ENCODE assay signal across 8 cellular contexts in genomic region chr19:18021121-18021755, GRCh38. TPM values are rescaled to one million over a fixed set of nuclear protein-coding genes. Genes with fewer than 3 reads are reported as not detected.
DNase-seq lines count a peak whose midpoint lies in the region; ATAC-seq and TF ChIP-seq lines count a peak whose summit lies in the region.

No MANE protein-coding gene starts in this region.

- no peaks in the 10 kb centered on the region for H3K27me3 ChIP-seq in neuronal stem cell (ENCODE audit: control insufficient read depth in 3 of 3, insufficient read depth in 3 of 3, low read depth in 1 of 3, low read length in 3 of 3)

- no peak overlapping the region for H4K91ac ChIP-seq in neuronal stem cell (ENCODE audit: low read depth, low read length, poor library complexity)

- TF ChIP-seq CTCF in epithelial cell of proximal tubule (conservative IDR thresholded peaks at IDR 0.05; ENCODE audit: low read depth, low read length), result no peak

- no CpG with 5 or more reads among the region's 21 CpGs for WGBS in neuronal stem cell (ENCODE audit: extremely low coverage in 2 of 2, insufficient read length in 2 of 2, insufficient replicate concordance in 1 of 2), 2 donors
- WGBS in urinary bladder, result 41% methylated on average over 21 of the region's 21 CpGs

- peak overlapping the region; percentile 31 for H3K18ac ChIP-seq in neuronal stem cell (ENCODE audit: low read length)

- H3K4me3 ChIP-seq in epithelial cell of proximal tubule (ENCODE audit: low read depth, low read length), result peak overlapping the region; percentile 50
- H3K4me3 ChIP-seq in neuronal stem cell (ENCODE audit: low read length in 2 of 2), result no peak overlapping the region
- no peak overlapping the region for H3K4me3 ChIP-seq in urinary bladder (ENCODE audit: low read depth, low read length)

- H2BK120ac ChIP-seq in neuronal stem cell (ENCODE audit: low read depth, low read length), result peak overlapping the region; percentile 77

- H3K23ac ChIP-seq in neuronal stem cell (ENCODE audit: low read depth, low read length, poor library complexity), result no peak overlapping the region

- H3K9me3 ChIP-seq in neuronal stem cell (replicated peaks in 1 of 2; ENCODE audit: control insufficient read depth in 2 of 2, insufficient read depth in 1 of 2, low read depth in 1 of 2, low read length in 2 of 2), result peaks cover 0 to 2% of the 10 kb centered on the region in 2 donors

- H2BK15ac ChIP-seq in neuronal stem cell (ENCODE audit: low read length), result peak overlapping the region; percentile 28

- no peak overlapping the region for H3K9ac ChIP-seq in neuronal stem cell (ENCODE audit: low read depth, low read length, poor library complexity)

- no peak for ATAC-seq in GM21717 (IDR thresholded peaks at IDR 0.05; ENCODE audit: unreplicated experiment)

- H3K4me2 ChIP-seq in neuronal stem cell (ENCODE audit: insufficient read depth, low read length, poor library complexity, severe bottlenecking), result no peak overlapping the region

- peak overlapping the region; percentile 6 for H2AK5ac ChIP-seq in neuronal stem cell (ENCODE audit: low read depth, low read length)

- peaks cover 5 to 6% of the 10 kb centered on the region in 2 donors for H3K4me1 ChIP-seq in neuronal stem cell (ENCODE audit: control insufficient read depth in 2 of 2, insufficient read depth in 1 of 2, low read depth in 1 of 2, low read length in 2 of 2)
- H3K4me1 ChIP-seq in urinary bladder (ENCODE audit: insufficient read depth), result no peaks in the 10 kb centered on the region

- H4K8ac ChIP-seq in neuronal stem cell (ENCODE audit: low read depth, low read length), result peak overlapping the region; percentile 83

- H2BK12ac ChIP-seq in neuronal stem cell (ENCODE audit: low read length), result no peak overlapping the region

- peak overlapping the region; percentile 65 for H2AFZ ChIP-seq in neuronal stem cell (ENCODE audit: low read length)

- in situ Hi-C loops in ACHN (cut with HindIII; ENCODE audit: low pct_ligation_motif_present, low pct_unique_long_range_greater_than_20kb, low sequenced_read_pairs) (no loop called here), KBM-7 (cut with MboI; ENCODE audit: low pct_unique_long_range_greater_than_20kb, low sequenced_read_pairs) (no loop called here)

- no peak overlapping the region for H3K4ac ChIP-seq in neuronal stem cell (ENCODE audit: low read length)

- H3K14ac ChIP-seq in neuronal stem cell (ENCODE audit: low read length), result no peak overlapping the region

- no peak overlapping the region for H3K27ac ChIP-seq in neuronal stem cell (replicated peaks; ENCODE audit: low read length)
- peak overlapping the region; percentile 70 for H3K27ac ChIP-seq in urinary bladder (ENCODE audit: low read depth)

- H2BK5ac ChIP-seq in neuronal stem cell (ENCODE audit: low read length), result no peak overlapping the region

- DNase-seq in ACHN (peak; percentile 76), KBM-7 (peak; percentile 75), epithelial cell of proximal tubule (ENCODE audit: low read depth) (no peak), neuronal stem cell (ENCODE audit: low spot score) (no peak), GOT3 (lab: John Stamatoyannopoulos, UW) (no peak)
- DNase-seq in activated CD8-positive, alpha-beta memory T cell treated with anti-CD3 and anti-CD28 coated beads for 1 hour (ENCODE audit: extremely low read depth in 1 of 2, low read depth in 1 of 2), result peak; percentile 56 to 61

- H3K79me1 ChIP-seq in neuronal stem cell (ENCODE audit: low read depth, low read length), result no peaks in the 10 kb centered on the region

- H3K36me3 ChIP-seq in neuronal stem cell (replicated peaks in 1 of 2; ENCODE audit: control insufficient read depth in 2 of 2, insufficient read depth in 2 of 2, low read length in 2 of 2) (no peaks in the 10 kb centered on the region), urinary bladder (ENCODE audit: insufficient read depth) (no peaks in the 10 kb centered on the region)

RNA-seq across cellular contexts. Expression of gene ARRDC2, which starts 13.3 kb away (rescaled TPM):
- 9.9 and 13.4 TPM in 2 replicates for total RNA-seq in epithelial cell of proximal tubule
- polyA plus RNA-seq in neuronal stem cell (2013, experiment 1 of 2), result 0.81 TPM
- polyA plus RNA-seq in neuronal stem cell (2013, experiment 2 of 2), result 0.75 TPM
- total RNA-seq in urinary bladder, result 7.5 TPM
- 38.0 TPM for polyA plus RNA-seq in urinary bladder

RNA-seq across cellular contexts. Expression of gene KCNN1, which starts 54.3 kb away (rescaled TPM):
- total RNA-seq in epithelial cell of proximal tubule (not detected in 2 replicates), urinary bladder (0.79 TPM)
- 8.4 TPM for polyA plus RNA-seq in neuronal stem cell (2013, experiment 1 of 2)
- 7.4 TPM for polyA plus RNA-seq in neuronal stem cell (2013, experiment 2 of 2)
- 0.24 TPM for polyA plus RNA-seq in urinary bladder

Comparison
In these comparisons a context has a peak if more than half of its experiments do, and no peak if none do; other contexts are left out.
1. DNase-seq: peak in ACHN (single experiment), KBM-7 (single experiment) and activated CD8-positive, alpha-beta memory T cell treated with anti-CD3 and anti-CD28 coated beads for 1 hour (2 of 2); none in epithelial cell of proximal tubule (single experiment), neuronal stem cell (single experiment) and GOT3 (single experiment).